7 cellular contexts compared by ENCODE assay signal in genomic region chr17:7383742-7384488, GRCh38. TPM values are rescaled to one million over a fixed set of nuclear protein-coding genes. Genes with fewer than 3 reads are reported as not detected.
DNase-seq lines count a peak whose midpoint lies in the region; ATAC-seq and TF ChIP-seq lines count a peak whose summit lies in the region.
"Had no signal": no experiment of that assay in that cellular context is flagged by ENCODE, and none has a peak within 500 bp of the region (broad histone marks: within the 10 kb centered on the region; RNA-seq: fewer than 3 reads in every experiment).

No MANE protein-coding gene starts in this region.

- peak overlapping the region; percentile 43 to 60 (median 48) for H3K4me3 ChIP-seq in skeletal muscle tissue (ENCODE audit: low read length in 3 of 3)

- H3K36me3 ChIP-seq in skeletal muscle tissue (ENCODE audit: control insufficient read depth in 3 of 3, insufficient read depth in 3 of 3, low read length in 3 of 3): peaks cover 4 to 6% (median 4%) of the 10 kb centered on the region in 3 donors

- H3K4me3 Mint-ChIP-seq in T-helper 17 cell (peak overlapping the region; percentile 85), endothelial cell (ENCODE audit: unreplicated experiment) (no peak overlapping the region)

- ATAC-seq in GM21360 (IDR thresholded peaks at IDR 0.05; ENCODE audit: unreplicated experiment) (peak; percentile 48), T-helper 17 cell (peak; percentile 97)

- TF ChIP-seq CTCF in endothelial cell (IDR thresholded peaks at IDR 0.05; ENCODE audit: unreplicated experiment): no peak

- H3K27ac Mint-ChIP-seq in T-helper 17 cell (peak overlapping the region; percentile 86), endothelial cell (ENCODE audit: unreplicated experiment) (no peak overlapping the region)

- no peak overlapping the region for H3K27ac ChIP-seq in skeletal muscle tissue (ENCODE audit: low read depth, low read length)

- H3K9me3 Mint-ChIP-seq in endothelial cell (ENCODE audit: unreplicated experiment): no peaks in the 10 kb centered on the region

- peaks cover 16% of the 10 kb centered on the region for H3K4me1 Mint-ChIP-seq in T-helper 17 cell
- peaks cover 14% of the 10 kb centered on the region for H3K4me1 Mint-ChIP-seq in endothelial cell (ENCODE audit: unreplicated experiment)

- peaks cover 24 to 34% (median 27%) of the 10 kb centered on the region in 3 donors for H3K4me1 ChIP-seq in skeletal muscle tissue (ENCODE audit: control insufficient read depth in 3 of 3, insufficient read depth in 3 of 3, low read length in 3 of 3)

- in situ Hi-C loops in ACHN (cut with HindIII; ENCODE audit: low pct_ligation_motif_present, low pct_unique_long_range_greater_than_20kb, low sequenced_read_pairs): no loop called here

- H3K9ac ChIP-seq in skeletal muscle tissue (ENCODE audit: low read depth in 1 of 3, low read length in 3 of 3): peak overlapping the region in 1 of 3 donors; percentile 60

- peaks cover 10 to 43% (median 29%) of the 10 kb centered on the region in 3 donors for H3K27me3 ChIP-seq in skeletal muscle tissue (ENCODE audit: control insufficient read depth in 3 of 3, insufficient read depth in 3 of 3, low read length in 3 of 3)

- H3K27me3 Mint-ChIP-seq in T-helper 17 cell (peaks cover 35% of the 10 kb centered on the region), endothelial cell (ENCODE audit: unreplicated experiment) (peaks cover 28% of the 10 kb centered on the region)

- H3K9me3 ChIP-seq in T-helper 17 cell (ENCODE audit: control insufficient read depth, low read length, poor library complexity, severe bottlenecking) (no peaks in the 10 kb centered on the region), skeletal muscle tissue (ENCODE audit: control insufficient read depth in 3 of 3, low read length in 3 of 3) (no peaks in the 10 kb centered on the region)

- DNase-seq in T-helper 17 cell (peak; percentile 66 to 76 (median 75)), endothelial cell (ENCODE audit: low spot score) (peak; percentile 55), ACHN (no peak), epidermal melanocyte (ENCODE audit: insufficient read length, low spot score) (no peak)

- H3K36me3 Mint-ChIP-seq in T-helper 17 cell (ENCODE audit: low read depth) (peaks cover 6% of the 10 kb centered on the region), endothelial cell (ENCODE audit: low read depth, unreplicated experiment) (peaks cover 10% of the 10 kb centered on the region)

RNA-seq across cellular contexts. Expression of gene TNK1, which starts 3.0 kb away (rescaled TPM):
- total RNA-seq in T-helper 17 cell: 1 to 10 TPM; 4.8 to 5.9 TPM
- total RNA-seq in endothelial cell (ENCODE audit: unreplicated experiment): 1.7 TPM
- not detected for total RNA-seq in skeletal muscle tissue

RNA-seq across cellular contexts. Expression of gene PLSCR3, which starts 10.4 kb away (rescaled TPM):
- total RNA-seq in T-helper 17 cell (100 to 1,000 TPM; 120 to 126 TPM), endothelial cell (ENCODE audit: unreplicated experiment) (74.2 TPM), skeletal muscle tissue (10.4 TPM)

RNA-seq across cellular contexts. Expression of gene TMEM256, which starts 20.0 kb away (rescaled TPM):
- total RNA-seq in T-helper 17 cell: 10 to 100 TPM; 27.3 to 31.7 TPM
- total RNA-seq in endothelial cell (ENCODE audit: unreplicated experiment): 94.7 TPM
- 149 TPM for total RNA-seq in skeletal muscle tissue

RNA-seq across cellular contexts. Expression of gene NLGN2, which starts 23.7 kb away (rescaled TPM):
- 1 to 10 TPM; 5.1 to 6.5 TPM for total RNA-seq in T-helper 17 cell
- 54.8 TPM for total RNA-seq in endothelial cell (ENCODE audit: unreplicated experiment)
- 3.1 TPM for total RNA-seq in skeletal muscle tissue

RNA-seq across cellular contexts. Expression of gene TMEM95, which starts 29.0 kb away (rescaled TPM):
- total RNA-seq in T-helper 17 cell (not detected), endothelial cell (ENCODE audit: unreplicated experiment) (not detected), skeletal muscle tissue (not detected)
- total RNA-seq: glomerular endothelial cell had no signal

Comparison
In these comparisons a context has a peak if more than half of its experiments do, and no peak if none do; other contexts are left out.
1. DNase-seq: peak in T-helper 17 cell (3 of 3) and endothelial cell (single experiment); none in ACHN (single experiment) and epidermal melanocyte (single experiment).